Comparison of ENCODE assay signal across 14 cellular contexts in the genomic region with DNA sequence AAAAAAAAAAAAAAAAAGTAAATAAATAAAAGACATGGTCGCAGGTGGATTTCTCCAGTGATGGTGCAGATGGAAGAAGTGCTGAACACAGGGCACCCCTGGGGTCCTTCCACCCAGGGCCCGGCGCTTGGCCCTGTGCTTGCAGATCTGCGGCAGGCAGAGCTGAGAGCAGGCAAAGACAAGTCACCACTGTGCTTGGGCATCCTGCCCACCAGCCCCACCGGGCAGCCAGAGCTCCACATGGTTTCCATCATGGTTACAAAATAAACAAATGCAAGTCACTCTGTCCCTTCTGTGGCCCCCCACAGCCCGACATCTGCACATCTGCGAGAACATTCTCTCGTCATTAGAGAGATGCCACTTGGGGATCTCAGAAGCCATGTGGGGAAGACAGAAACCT. TPM values are rescaled to one million over a fixed set of nuclear protein-coding genes. Genes with fewer than 3 reads are reported as not detected.
DNase-seq lines count a peak whose midpoint lies in the region; ATAC-seq, FAIRE-seq and TF ChIP-seq lines count a peak whose summit lies in the region.
"Had no signal": no experiment of that assay in that cellular context is flagged by ENCODE, and none has a peak within 500 bp of the region (broad histone marks: within the 10 kb centered on the region; RNA-seq: fewer than 3 reads in every experiment).

No MANE protein-coding gene starts in this region.

- FAIRE-seq in HepG2 (lab: Jason Lieb, UNC) (no peak), bronchial epithelial cell (lab: Jason Lieb, UNC) (no peak)

- no peak overlapping the region for H3K27ac ChIP-seq in HepG2 (ENCODE audit: extremely low read length, insufficient read depth, low read length)
- H3K27ac ChIP-seq in right lobe of liver: no peak overlapping the region
- H3K27ac ChIP-seq in right cardiac atrium (ENCODE audit: low read length): peak overlapping the region; percentile 82
- H3K27ac ChIP-seq: upper lobe of left lung had no signal

- BruUV-seq in HepG2 (replicated peaks; lab: Mats Ljungman, UMichigan): no TSS peak

- WGBS in HepG2 (ENCODE audit: low lambda C conversion rate): 72% methylated on average over 8 of the region's 8 CpGs
- 47% methylated on average over 5 of the region's 8 CpGs for WGBS in right lobe of liver (ENCODE audit: insufficient coverage, low coverage, low lambda C conversion rate, missing lambda C conversion rate)
- WGBS in right cardiac atrium: 45% methylated on average over 8 of the region's 8 CpGs

- TF ChIP-seq CTCF in HepG2 (CRISPR knock-in tag; IDR thresholded peaks at IDR 0.05) (no peak), right lobe of liver (IDR thresholded peaks at IDR 0.05) (no peak), bronchial epithelial cell (IDR thresholded peaks at IDR 0.05; ENCODE audit: insufficient read depth, low read length, severe bottlenecking) (no peak), endothelial cell (IDR thresholded peaks at IDR 0.05; ENCODE audit: unreplicated experiment) (no peak)

- peaks cover 11% of the 10 kb centered on the region for H3K4me1 Mint-ChIP-seq in endothelial cell (ENCODE audit: unreplicated experiment)
- H3K4me1 Mint-ChIP-seq in stimulated activated naive CD8-positive, alpha-beta T cell treated with anti-CD3 and anti-CD28 coated beads, Interleukin-15, amount 100 ng/mL, for 72 hours: no peaks in the 10 kb centered on the region
- H3K4me1 Mint-ChIP-seq: neural crest cell had no signal

- ATAC-seq in HepG2 (no peak), right lobe of liver (no peak), right cardiac atrium (peak; percentile 65 to 68)
- ATAC-seq in stimulated activated naive CD8-positive, alpha-beta T cell treated with anti-CD3 and anti-CD28 coated beads, Interleukin-15, amount 100 ng/mL, for 72 hours: no peak

- H3K36me3 Mint-ChIP-seq in endothelial cell (ENCODE audit: low read depth, unreplicated experiment): no peaks in the 10 kb centered on the region

- peaks cover 19% of the 10 kb centered on the region for H3K4me1 ChIP-seq in HepG2 (ENCODE audit: insufficient read depth, low read length)
- peaks cover 0 to 20% (median 5%) of the 10 kb centered on the region in 4 donors for H3K4me1 ChIP-seq in right lobe of liver
- no peaks in the 10 kb centered on the region for H3K4me1 ChIP-seq in right cardiac atrium (ENCODE audit: control insufficient read depth, insufficient read depth, low read length)
- H3K4me1 ChIP-seq: upper lobe of left lung had no signal

- peak overlapping the region; percentile 56; the same call in 1 of the 2 replicates for H3K4me2 ChIP-seq in HepG2 (ENCODE audit: low read depth, low read length)

- no peaks in the 10 kb centered on the region for H3K9me3 Mint-ChIP-seq in endothelial cell (ENCODE audit: unreplicated experiment)
- H3K9me3 Mint-ChIP-seq in stimulated activated naive CD8-positive, alpha-beta T cell treated with anti-CD3 and anti-CD28 coated beads, Interleukin-15, amount 100 ng/mL, for 72 hours: no peaks in the 10 kb centered on the region
- H3K9me3 Mint-ChIP-seq: IgD-negative memory B cell, neural crest cell had no signal

- intact Hi-C loops in HepG2 (cut with micrococcal nuclease; ENCODE audit: unreplicated experiment) (no loop called here), right lobe of liver (cut with DNase I) (no loop called here), right cardiac atrium (cut with DNase I) (no loop called here)

- H3K9ac ChIP-seq in HepG2 (ENCODE audit: insufficient read depth, low read depth, low read length): no peak overlapping the region

- no peak for TF ChIP-seq RAD21 in HepG2 (CRISPR knock-in tag; IDR thresholded peaks at IDR 0.05)

- H3K4me3 ChIP-seq in HepG2 (replicated peaks in 1 of 3; ENCODE audit: insufficient read depth in 1 of 3, low read depth in 2 of 3, low read length in 3 of 3) (no peak overlapping the region), right lobe of liver (no peak overlapping the region), bronchial epithelial cell (ENCODE audit: low read depth, low read length) (no peak overlapping the region), right cardiac atrium (ENCODE audit: low read length) (no peak overlapping the region)
- H3K4me3 ChIP-seq: upper lobe of left lung had no signal

- H3K4me3 Mint-ChIP-seq in endothelial cell (ENCODE audit: unreplicated experiment): no peak overlapping the region
- H3K4me3 Mint-ChIP-seq in stimulated activated naive CD8-positive, alpha-beta T cell treated with anti-CD3 and anti-CD28 coated beads, Interleukin-15, amount 100 ng/mL, for 72 hours: no peak overlapping the region
- H3K4me3 Mint-ChIP-seq: IgD-negative memory B cell, neural crest cell had no signal

- H3K9me3 ChIP-seq in HepG2 (ENCODE audit: low read length) (no peaks in the 10 kb centered on the region), right lobe of liver (no peaks in the 10 kb centered on the region), right cardiac atrium (ENCODE audit: control insufficient read depth, low read length) (no peaks in the 10 kb centered on the region)
- H3K9me3 ChIP-seq: BE2C, upper lobe of left lung had no signal

- DNase-seq in HepG2 (ENCODE audit: low spot score): no peak
- no peak for DNase-seq in right lobe of liver
- DNase-seq in bronchial epithelial cell (ENCODE audit: low read depth): peak; percentile 7
- DNase-seq in right cardiac atrium: peak; percentile 71 to 89 (median 88)
- DNase-seq in NCI-H2029 treated with DMSO at 0.1 percent for 48 hours (lab: John Stamatoyannopoulos, UW): no peak
- no peak for DNase-seq in NCI-H510A (lab: John Stamatoyannopoulos, UW)
- DNase-seq in endothelial cell (ENCODE audit: low spot score): no peak
- no peak for DNase-seq in stimulated activated naive CD8-positive, alpha-beta T cell treated with anti-CD3 and anti-CD28 coated beads, Interleukin-15, amount 100 ng/mL, for 72 hours
- DNase-seq: BE2C; central memory CD4-positive, alpha-beta T cell; NCI-H524 had no signal

- H4K20me1 ChIP-seq in HepG2 (ENCODE audit: insufficient read depth, low read length): no peaks in the 10 kb centered on the region

- in situ Hi-C loops in HepG2 (cut with HindIII; ENCODE audit: extremely low pct_ligation_motif_present, low pct_unique_long_range_greater_than_20kb): no loop called here

- H3K27me3 ChIP-seq in HepG2 (ENCODE audit: control insufficient read depth in 1 of 2, insufficient read depth in 2 of 2, low read length in 2 of 2) (no peaks in the 10 kb centered on the region), right lobe of liver (no peaks in the 10 kb centered on the region), bronchial epithelial cell (ENCODE audit: control insufficient read depth, insufficient read depth, low read length) (no peaks in the 10 kb centered on the region), right cardiac atrium (ENCODE audit: control insufficient read depth, insufficient read depth) (no peaks in the 10 kb centered on the region)
- H3K27me3 ChIP-seq: BE2C, upper lobe of left lung had no signal

- no peak overlapping the region for H3K27ac Mint-ChIP-seq in endothelial cell (ENCODE audit: unreplicated experiment)
- peak overlapping the region in 1 of 2 donors; percentile 27 for H3K27ac Mint-ChIP-seq in stimulated activated naive CD8-positive, alpha-beta T cell treated with anti-CD3 and anti-CD28 coated beads, Interleukin-15, amount 100 ng/mL, for 72 hours

- no peaks in the 10 kb centered on the region for H3K79me2 ChIP-seq in HepG2 (ENCODE audit: insufficient read depth, low read length)

- POLR2A ChIA-PET in HepG2 (lab: Yijun Ruan, JAX): interaction anchor here (0.8 to 1.3 kb wide), 2 partner anchors 8 to 10 kb away, joined by 3 read pairs; no protein-coding TSS in a partner anchor

- H3K36me3 ChIP-seq in HepG2 (replicated peaks in 1 of 2; ENCODE audit: control insufficient read depth in 1 of 2, insufficient read depth in 2 of 2, low read length in 2 of 2): no peaks in the 10 kb centered on the region
- no peaks in the 10 kb centered on the region for H3K36me3 ChIP-seq in right lobe of liver
- peaks cover 1% of the 10 kb centered on the region for H3K36me3 ChIP-seq in bronchial epithelial cell (ENCODE audit: control insufficient read depth, insufficient read depth, low read length)
- H3K36me3 ChIP-seq: BE2C had no signal

- no peak overlapping the region for H2AFZ ChIP-seq in HepG2 (ENCODE audit: low read length)

- TF ChIP-seq POLR2A in HepG2 (IDR thresholded peaks at IDR 0.05; ENCODE audit: insufficient read depth in 1 of 2, low read depth in 2 of 2, low read length in 2 of 2): no peak
- no peak for TF ChIP-seq POLR2A in right lobe of liver (IDR thresholded peaks at IDR 0.05)

- CTCF ChIA-PET in HepG2 (lab: Yijun Ruan, JAX; ENCODE audit: low intra/inter-chr PET ratio, low total read pairs): no interaction called here

- H3K27me3 Mint-ChIP-seq in endothelial cell (ENCODE audit: unreplicated experiment): no peaks in the 10 kb centered on the region
- H3K27me3 Mint-ChIP-seq in stimulated activated naive CD8-positive, alpha-beta T cell treated with anti-CD3 and anti-CD28 coated beads, Interleukin-15, amount 100 ng/mL, for 72 hours: no peaks in the 10 kb centered on the region
- H3K27me3 Mint-ChIP-seq: IgD-negative memory B cell had no signal

- TF ChIP-seq EP300 in HepG2 (IDR thresholded peaks at IDR 0.05; ENCODE audit: low read depth in 2 of 2, low read length in 2 of 2): no peak
- no peak for TF ChIP-seq EP300 in HepG2 (CRISPR knock-in tag; IDR thresholded peaks at IDR 0.05; ENCODE audit: borderline replicate concordance)

RNA-seq across cellular contexts. Expression of a gene that starts 37.6 kb away (rescaled TPM):
- total RNA-seq in HepG2 (2016; rRNA removed; fragmentation: Illumina TruSeq; extraction: Trizol) (12.8 and 15.6 TPM in 2 replicates), right lobe of liver (10 to 100 TPM in 4 of 6 experiments, 1 to 10 TPM in 2; 9.2 to 14.0 (median 10.7) TPM), bronchial epithelial cell (7.6 and 8.1 TPM in 2 replicates), right cardiac atrium (10 to 100 TPM; 12.3 to 19.3 (median 16.0) TPM), endothelial cell (ENCODE audit: unreplicated experiment) (5.8 TPM)
- total RNA-seq in HepG2 (2016; cell fraction: cytosol; rRNA removed; fragmentation: Illumina TruSeq; extraction: Trizol; ENCODE audit: low read depth): 8.9 and 9.3 TPM in 2 replicates
- total RNA-seq in HepG2 (2016; cell fraction: insoluble cytoplasmic fraction; rRNA removed; fragmentation: Illumina TruSeq; extraction: Trizol): 14.5 and 15.1 TPM in 2 replicates
- 10.0 and 10.3 TPM in 2 replicates for total RNA-seq in HepG2 (2016; cell fraction: membrane; rRNA removed; fragmentation: Illumina TruSeq; extraction: Trizol)
- total RNA-seq in HepG2 (2016; cell fraction: nucleus; rRNA removed; fragmentation: Illumina TruSeq; extraction: Trizol): 9.9 and 12.6 TPM in 2 replicates
- polyA plus RNA-seq in HepG2 (2011; rRNA removed) (3.8 and 4.0 TPM in 2 replicates), right cardiac atrium (3.8 TPM)
- 2.9 and 3.8 TPM in 2 replicates for polyA plus RNA-seq in HepG2 (2011; cell fraction: cytosol; rRNA removed)
- polyA plus RNA-seq in HepG2 (2011; cell fraction: nucleus; rRNA removed): 3.1 and 5.0 TPM in 2 replicates
- 3.3 TPM in 2 replicates for polyA plus RNA-seq in HepG2 (2012)
- polyA plus RNA-seq in HepG2 (2016; cell fraction: cytosol; fragmentation: Illumina TruSeq; extraction: Trizol; ENCODE audit: low read depth): 1.5 TPM in 2 replicates
- polyA plus RNA-seq in HepG2 (2016; cell fraction: insoluble cytoplasmic fraction; fragmentation: Illumina TruSeq; extraction: Trizol; ENCODE audit: low read depth): 9.8 and 11.0 TPM in 2 replicates
- polyA plus RNA-seq in HepG2 (2016; cell fraction: membrane; fragmentation: Illumina TruSeq; extraction: Trizol; ENCODE audit: low read depth): 4.1 and 4.6 TPM in 2 replicates
- polyA plus RNA-seq in HepG2 (2016; cell fraction: nucleus; fragmentation: Illumina TruSeq; extraction: Trizol; ENCODE audit: insufficient read depth, low read depth): 9.0 and 10.5 TPM in 2 replicates
- 13.9 and 50.6 TPM in 2 replicates for polyA minus RNA-seq in HepG2 (2011; rRNA and poly(A)+ RNA removed; ENCODE audit: low replicate concordance)
- polyA minus RNA-seq in HepG2 (2011; cell fraction: cytosol; rRNA and poly(A)+ RNA removed): 5.8 and 10.0 TPM in 2 replicates
- polyA minus RNA-seq in HepG2 (2011; cell fraction: nucleus; rRNA and poly(A)+ RNA removed): 13.1 and 13.9 TPM in 2 replicates

RNA-seq across cellular contexts. Expression of a gene that starts 46.7 kb away (rescaled TPM):
- 25.7 and 37.0 TPM in 2 replicates for total RNA-seq in HepG2 (2016; rRNA removed; fragmentation: Illumina TruSeq; extraction: Trizol)
- 4.3 and 5.1 TPM in 2 replicates for total RNA-seq in HepG2 (2016; cell fraction: cytosol; rRNA removed; fragmentation: Illumina TruSeq; extraction: Trizol; ENCODE audit: low read depth)
- 25.2 and 37.3 TPM in 2 replicates for total RNA-seq in HepG2 (2016; cell fraction: insoluble cytoplasmic fraction; rRNA removed; fragmentation: Illumina TruSeq; extraction: Trizol)
- 14.7 and 16.2 TPM in 2 replicates for total RNA-seq in HepG2 (2016; cell fraction: membrane; rRNA removed; fragmentation: Illumina TruSeq; extraction: Trizol)
- total RNA-seq in HepG2 (2016; cell fraction: nucleus; rRNA removed; fragmentation: Illumina TruSeq; extraction: Trizol): 30.4 and 35.0 TPM in 2 replicates
- polyA plus RNA-seq in HepG2 (2011; rRNA removed): 21.0 and 23.2 TPM in 2 replicates
- polyA plus RNA-seq in HepG2 (2011; cell fraction: cytosol; rRNA removed): 21.9 and 27.5 TPM in 2 replicates
- 11.4 TPM in 2 replicates for polyA plus RNA-seq in HepG2 (2011; cell fraction: nucleus; rRNA removed)
- polyA plus RNA-seq in HepG2 (2012): 13.7 and 19.5 TPM in 2 replicates
- 5.2 and 6.1 TPM in 2 replicates for polyA plus RNA-seq in HepG2 (2016; cell fraction: cytosol; fragmentation: Illumina TruSeq; extraction: Trizol; ENCODE audit: low read depth)
- polyA plus RNA-seq in HepG2 (2016; cell fraction: insoluble cytoplasmic fraction; fragmentation: Illumina TruSeq; extraction: Trizol; ENCODE audit: low read depth): 20.1 and 21.3 TPM in 2 replicates
- 10.2 and 12.2 TPM in 2 replicates for polyA plus RNA-seq in HepG2 (2016; cell fraction: membrane; fragmentation: Illumina TruSeq; extraction: Trizol; ENCODE audit: low read depth)
- 32.4 and 36.2 TPM in 2 replicates for polyA plus RNA-seq in HepG2 (2016; cell fraction: nucleus; fragmentation: Illumina TruSeq; extraction: Trizol; ENCODE audit: insufficient read depth, low read depth)
- 79.7 and 80.7 TPM in 2 replicates for polyA minus RNA-seq in HepG2 (2011; rRNA and poly(A)+ RNA removed; ENCODE audit: low replicate concordance)
- 17.0 and 17.7 TPM in 2 replicates for polyA minus RNA-seq in HepG2 (2011; cell fraction: cytosol; rRNA and poly(A)+ RNA removed)
- polyA minus RNA-seq in HepG2 (2011; cell fraction: nucleus; rRNA and poly(A)+ RNA removed): 15.6 and 15.8 TPM in 2 replicates
- total RNA-seq in right lobe of liver: 10 to 100 TPM in 4 of 6 experiments, 1 to 10 TPM in 2; 9.3 to 12.4 (median 10.4) TPM
- 11.4 and 15.5 TPM in 2 replicates for total RNA-seq in bronchial epithelial cell
- total RNA-seq in right cardiac atrium: 10 to 100 TPM; 10.6 to 12.9 (median 12.6) TPM
- polyA plus RNA-seq in right cardiac atrium: 7.0 TPM
- 21.1 TPM for total RNA-seq in endothelial cell (ENCODE audit: unreplicated experiment)

Comparison
In these comparisons a context has a peak if more than half of its experiments do, and no peak if none do; other contexts are left out.
1. ATAC-seq: peak in right cardiac atrium (2 of 2); none in HepG2 (single experiment), right lobe of liver (0 of 4) and stimulated activated naive CD8-positive, alpha-beta T cell treated with anti-CD3 and anti-CD28 coated beads, Interleukin-15, amount 100 ng/mL, for 72 hours (single experiment).
2. DNase-seq: peak in bronchial epithelial cell (single experiment) and right cardiac atrium (3 of 3); none in HepG2 (single experiment), right lobe of liver (0 of 3), NCI-H2029 treated with DMSO at 0.1 percent for 48 hours (single experiment), NCI-H510A (single experiment), endothelial cell (single experiment) and stimulated activated naive CD8-positive, alpha-beta T cell treated with anti-CD3 and anti-CD28 coated beads, Interleukin-15, amount 100 ng/mL, for 72 hours (0 of 2).